In the genomic region with DNA sequence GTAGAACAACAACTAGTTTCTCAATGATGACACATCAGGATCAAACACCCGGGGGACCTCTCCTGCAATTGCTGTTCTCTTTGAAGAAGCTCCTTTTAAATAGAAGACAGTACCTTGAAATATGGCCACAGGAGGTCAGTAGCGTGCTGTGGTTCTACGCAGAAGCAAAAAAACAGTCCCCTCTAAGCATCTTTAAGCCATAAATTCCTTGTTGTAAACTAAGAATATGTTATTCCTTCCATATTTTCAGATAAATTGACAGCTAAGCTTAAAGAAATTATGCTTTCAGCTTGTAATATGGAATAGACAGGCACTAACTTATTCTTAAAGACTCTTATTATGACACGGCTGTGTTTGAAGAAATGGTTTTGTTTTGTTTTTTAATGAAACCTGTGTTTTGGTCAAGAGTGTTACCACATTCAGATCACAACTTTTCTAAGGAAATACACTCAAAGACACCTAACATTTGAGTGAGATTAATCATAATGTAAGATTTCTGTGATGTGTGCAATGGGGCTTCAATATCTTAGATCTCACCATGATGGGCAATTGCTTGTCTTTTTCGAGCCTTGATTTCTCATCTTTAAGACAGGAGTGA, we compare ENCODE assay signal across 8 cellular contexts. TPM values are rescaled to one million over a fixed set of nuclear protein-coding genes. Genes with fewer than 3 reads are reported as not detected.
A peak's percentile ranks its signal among the peaks of the same experiment; 100 is the strongest.
DNase-seq lines count a peak whose midpoint lies in the region; ATAC-seq and FAIRE-seq lines count a peak whose summit lies in the region.

No MANE protein-coding gene starts in this region.

- H3K27me3 Mint-ChIP-seq in activated CD4-positive, alpha-beta memory T cell treated with anti-CD3 and anti-CD28 coated beads for 36 hours: peaks cover 2% of the 10 kb centered on the region

- DNase-seq in Daoy (ENCODE audit: low read depth) (peak; percentile 63), NCI-H82 (lab: John Stamatoyannopoulos, UW) (peak; percentile 82), midbrain (lab: John Stamatoyannopoulos, UW) (peak; percentile 85), NCI-H128 (lab: John Stamatoyannopoulos, UW; ENCODE audit: unreplicated experiment) (no peak)
- DNase-seq in activated CD4-positive, alpha-beta memory T cell treated with anti-CD3 and anti-CD28 coated beads for 36 hours: peak; percentile 68
- DNase-seq in stimulated activated naive CD4-positive, alpha-beta T cell (lab: John Stamatoyannopoulos, UW): peak; percentile 2 to 51 (median 8)

- CTCF ChIA-PET in activated CD4-positive, alpha-beta memory T cell treated with anti-CD3 and anti-CD28 coated beads for 36 hours (lab: Charles Lee): interaction anchor here (0.5 to 4.6 kb wide), 45 partner anchors 8 to 767 kb away, joined by 3 to 58 read pairs (median 4); no protein-coding TSS in a partner anchor

- H3K4me1 Mint-ChIP-seq in activated CD4-positive, alpha-beta memory T cell treated with anti-CD3 and anti-CD28 coated beads for 36 hours (ENCODE audit: low read depth): peaks cover 22% of the 10 kb centered on the region

- no peaks in the 10 kb centered on the region for H3K36me3 Mint-ChIP-seq in activated CD4-positive, alpha-beta memory T cell treated with anti-CD3 and anti-CD28 coated beads for 36 hours

- H3K9me3 Mint-ChIP-seq in activated CD4-positive, alpha-beta memory T cell treated with anti-CD3 and anti-CD28 coated beads for 36 hours: no peaks in the 10 kb centered on the region

- intact Hi-C loops in activated CD4-positive, alpha-beta memory T cell treated with anti-CD3 and anti-CD28 coated beads for 36 hours (cut with micrococcal nuclease): loop anchor here (1.0 to 2.0 kb wide), 7 partner anchors 9 to 545 kb away; no protein-coding TSS in a partner anchor

- peak; percentile 59 for FAIRE-seq in endometrium (lab: Jason Lieb, UNC)

- H3K27ac Mint-ChIP-seq in activated CD4-positive, alpha-beta memory T cell treated with anti-CD3 and anti-CD28 coated beads for 36 hours: no peak overlapping the region

- POLR2A ChIA-PET in activated CD4-positive, alpha-beta memory T cell treated with anti-CD3 and anti-CD28 coated beads for 36 hours (lab: Charles Lee): interaction anchor here (1.0 to 1.1 kb wide), 2 partner anchors 9 to 71 kb away, joined by 3 read pairs; no protein-coding TSS in a partner anchor

- peak; percentile 37 for ATAC-seq in HG02885 (IDR thresholded peaks at IDR 0.05; ENCODE audit: poor library complexity, unreplicated experiment)

- H3K4me3 Mint-ChIP-seq in activated CD4-positive, alpha-beta memory T cell treated with anti-CD3 and anti-CD28 coated beads for 36 hours: no peak overlapping the region

RNA-seq across cellular contexts. Expression of a gene that starts 49.7 kb away (rescaled TPM):
- total RNA-seq in Daoy (2014; rRNA removed; shearing (Covaris generic)): 0.27 and 0.57 TPM in 2 replicates
- total RNA-seq in activated CD4-positive, alpha-beta memory T cell treated with anti-CD3 and anti-CD28 coated beads for 36 hours: not detected
